Comparison of ENCODE assay signal across 17 cellular contexts in genomic region chr7:1455955-1456354, GRCh38. TPM values are rescaled to one million over a fixed set of nuclear protein-coding genes. Genes with fewer than 3 reads are reported as not detected.
A peak's percentile ranks its signal among the peaks of the same experiment; 100 is the strongest.
DNase-seq lines count a peak whose midpoint lies in the region; ATAC-seq and TF ChIP-seq lines count a peak whose summit lies in the region.
"Had no signal": no experiment of that assay in that cellular context is flagged by ENCODE, and none has a peak within 500 bp of the region (broad histone marks: within the 10 kb centered on the region; RNA-seq: fewer than 3 reads in every experiment).

No MANE protein-coding gene starts in this region.

- DNase-seq in RWPE1 (ENCODE audit: low spot score) = no peak
- no peak for DNase-seq in osteocyte (ENCODE audit: extremely low spot score, unreplicated experiment)
- DNase-seq in NCI-H1930 (lab: John Stamatoyannopoulos, UW) = no peak
- DNase-seq in NOMO-1 treated with dmso at 0.1 percent for 144 hours (lab: John Stamatoyannopoulos, UW; ENCODE audit: unreplicated experiment) = no peak
- no peak for DNase-seq in activated CD4-positive, alpha-beta T cell treated with anti-CD3 and anti-CD28 coated beads, Interleukin-2, amount 10 ng/mL, durations not matched to agents 7 days and 5 days
- DNase-seq: ACHN; activated CD4-positive, CD25-positive, alpha-beta regulatory T cell treated with anti-CD3 and anti-CD28 coated beads, Interleukin-2, amount 50 U/mL, for 72 hours; activated CD8-positive, alpha-beta memory T cell treated with anti-CD3 and anti-CD28 coated beads, Interleukin-2, amount 50 U/mL, for 48 hours; activated naive CD4-positive, alpha-beta T cell treated with anti-CD3 and anti-CD28 coated beads, Interleukin-2, amount 10 ng/mL, durations not matched to agents 7 days and 5 days; CD4-positive, alpha-beta memory T cell; DND-41; psoas muscle; stimulated activated naive CD4-positive, alpha-beta T cell; T-helper 1 cell had no signal

- CTCF ChIA-PET in RWPE1 (lab: Yijun Ruan, JAX) = interaction anchor here (1.9 kb wide), 1 partner anchor 23 kb away, joined by 6 read pairs; no protein-coding TSS in a partner anchor
- CTCF ChIA-PET in activated CD4-positive, alpha-beta T cell treated with anti-CD3 and anti-CD28 coated beads, Interleukin-2, amount 10 ng/mL, durations not matched to agents 7 days and 5 days (lab: Charles Lee) = interaction anchor here (1.1 kb wide), 1 partner anchor 18 kb away, joined by 6 read pairs; no protein-coding TSS in a partner anchor

- 77 to 79% methylated on average over 13 of the region's 13 CpGs for WGBS in esophagus, 2 donors

- H3K27me3 ChIP-seq in esophagus (ENCODE audit: control insufficient read depth in 1 of 2, insufficient read depth in 2 of 2, low read length in 2 of 2) = no peaks in the 10 kb centered on the region

- H3K27ac ChIP-seq in C4-2B (peak overlapping the region; percentile 91), RWPE1 (peak overlapping the region; percentile 94), esophagus (ENCODE audit: low read depth in 2 of 2, low read length in 1 of 2) (peak overlapping the region; percentile 79 to 85)
- H3K27ac ChIP-seq: psoas muscle had no signal

- H3K4me3 Mint-ChIP-seq in osteocyte (ENCODE audit: unreplicated experiment) = no peak overlapping the region
- no peak overlapping the region for H3K4me3 Mint-ChIP-seq in activated CD4-positive, alpha-beta T cell treated with anti-CD3 and anti-CD28 coated beads, Interleukin-2, amount 10 ng/mL, durations not matched to agents 7 days and 5 days
- H3K4me3 Mint-ChIP-seq: activated naive CD4-positive, alpha-beta T cell treated with anti-CD3 and anti-CD28 coated beads, Interleukin-2, amount 10 ng/mL, durations not matched to agents 7 days and 5 days had no signal

- H3K36me3 ChIP-seq in esophagus (ENCODE audit: control insufficient read depth in 2 of 2, insufficient read depth in 2 of 2, low read length in 1 of 2) = no peaks in the 10 kb centered on the region

- no peaks in the 10 kb centered on the region for H3K9me3 Mint-ChIP-seq in osteocyte (ENCODE audit: unreplicated experiment)
- no peaks in the 10 kb centered on the region for H3K9me3 Mint-ChIP-seq in activated CD4-positive, alpha-beta T cell treated with anti-CD3 and anti-CD28 coated beads, Interleukin-2, amount 10 ng/mL, durations not matched to agents 7 days and 5 days
- H3K9me3 Mint-ChIP-seq: activated naive CD4-positive, alpha-beta T cell treated with anti-CD3 and anti-CD28 coated beads, Interleukin-2, amount 10 ng/mL, durations not matched to agents 7 days and 5 days; CD4-positive, alpha-beta memory T cell had no signal

- H3K4me3 ChIP-seq in esophagus (ENCODE audit: low read depth in 1 of 2, low read length in 2 of 2) = peak overlapping the region in 1 of 2 donors; percentile 35
- H3K4me3 ChIP-seq: psoas muscle had no signal

- no peaks in the 10 kb centered on the region for H3K27me3 Mint-ChIP-seq in osteocyte (ENCODE audit: unreplicated experiment)
- H3K27me3 Mint-ChIP-seq in activated CD4-positive, alpha-beta T cell treated with anti-CD3 and anti-CD28 coated beads, Interleukin-2, amount 10 ng/mL, durations not matched to agents 7 days and 5 days = no peaks in the 10 kb centered on the region
- H3K27me3 Mint-ChIP-seq: CD4-positive, alpha-beta memory T cell had no signal

- POLR2A ChIA-PET in RWPE1 (lab: Yijun Ruan, JAX; ENCODE audit: low non-redundant PET) = no interaction called here
- POLR2A ChIA-PET in activated CD4-positive, alpha-beta T cell treated with anti-CD3 and anti-CD28 coated beads, Interleukin-2, amount 10 ng/mL, durations not matched to agents 7 days and 5 days (lab: Charles Lee) = no interaction called here

- H3K9me3 ChIP-seq in esophagus (ENCODE audit: control insufficient read depth in 2 of 2, insufficient read depth in 1 of 2, low read depth in 1 of 2, low read length in 1 of 2) = no peaks in the 10 kb centered on the region
- H3K9me3 ChIP-seq: psoas muscle had no signal

- ATAC-seq in GM19023 (IDR thresholded peaks at IDR 0.05; ENCODE audit: unreplicated experiment) = no peak
- ATAC-seq: psoas muscle had no signal

- H3K4me1 ChIP-seq in esophagus (ENCODE audit: control insufficient read depth in 2 of 2, insufficient read depth in 2 of 2, low read length in 1 of 2) = peaks cover 14 to 42% of the 10 kb centered on the region in 2 donors

- no peaks in the 10 kb centered on the region for H3K36me3 Mint-ChIP-seq in osteocyte (ENCODE audit: unreplicated experiment)
- no peaks in the 10 kb centered on the region for H3K36me3 Mint-ChIP-seq in activated CD4-positive, alpha-beta T cell treated with anti-CD3 and anti-CD28 coated beads, Interleukin-2, amount 10 ng/mL, durations not matched to agents 7 days and 5 days (ENCODE audit: low read depth)
- H3K36me3 Mint-ChIP-seq: activated naive CD4-positive, alpha-beta T cell treated with anti-CD3 and anti-CD28 coated beads, Interleukin-2, amount 10 ng/mL, durations not matched to agents 7 days and 5 days; CD4-positive, alpha-beta memory T cell had no signal

- H3K4me1 Mint-ChIP-seq in osteocyte (ENCODE audit: unreplicated experiment) = peaks cover 71% of the 10 kb centered on the region
- peaks cover 11% of the 10 kb centered on the region for H3K4me1 Mint-ChIP-seq in activated CD4-positive, alpha-beta T cell treated with anti-CD3 and anti-CD28 coated beads, Interleukin-2, amount 10 ng/mL, durations not matched to agents 7 days and 5 days

- TF ChIP-seq CTCF in C4-2B (conservative IDR thresholded peaks at IDR 0.05) (no peak), RWPE1 (conservative IDR thresholded peaks at IDR 0.05; ENCODE audit: low read depth) (no peak), osteocyte (IDR thresholded peaks at IDR 0.05) (no peak)

- peak overlapping the region; percentile 31 for H3K27ac Mint-ChIP-seq in osteocyte (ENCODE audit: unreplicated experiment)
- H3K27ac Mint-ChIP-seq in activated CD4-positive, alpha-beta T cell treated with anti-CD3 and anti-CD28 coated beads, Interleukin-2, amount 10 ng/mL, durations not matched to agents 7 days and 5 days = no peak overlapping the region
- H3K27ac Mint-ChIP-seq: activated naive CD4-positive, alpha-beta T cell treated with anti-CD3 and anti-CD28 coated beads, Interleukin-2, amount 10 ng/mL, durations not matched to agents 7 days and 5 days had no signal

RNA-seq across cellular contexts. Expression of gene MICALL2, which starts 3.3 kb away (rescaled TPM):
- 10 to 100 TPM; 20.9 to 50.7 TPM for polyA plus RNA-seq in esophagus
- total RNA-seq in osteocyte = 55.9 and 63.1 TPM in 2 replicates
- total RNA-seq in activated CD4-positive, alpha-beta T cell treated with anti-CD3 and anti-CD28 coated beads, Interleukin-2, amount 10 ng/mL, durations not matched to agents 7 days and 5 days = 1 to 10 TPM; 2.1 to 2.7 TPM

RNA-seq across cellular contexts. Expression of gene INTS1, which starts 48.2 kb away (rescaled TPM):
- polyA plus RNA-seq in esophagus = 10 to 100 TPM; 36.6 to 42.2 TPM
- total RNA-seq in osteocyte = 111 and 121 TPM in 2 replicates
- 100 to 1,000 TPM in 1 of 2 experiments, 10 to 100 TPM in 1; 90.6 to 104 TPM for total RNA-seq in activated CD4-positive, alpha-beta T cell treated with anti-CD3 and anti-CD28 coated beads, Interleukin-2, amount 10 ng/mL, durations not matched to agents 7 days and 5 days

Comparison
In these comparisons a context has a peak if more than half of its experiments do, and no peak if none do; other contexts are left out.
1. RNA of gene MICALL2, which starts 3.3 kb away (total RNA-seq): 55.9 to 63.1 TPM in osteocyte; 2.1 to 2.7 TPM in activated CD4-positive, alpha-beta T cell treated with anti-CD3 and anti-CD28 coated beads, Interleukin-2, amount 10 ng/mL, durations not matched to agents 7 days and 5 days; every median in the first group is over 10 times any median in the second.
2. Peak in every context shown above with its lines, with median percentiles within 50 percentile points of each other: H3K27ac ChIP-seq.